Comparison of ENCODE assay signal across 21 cellular contexts in the genomic region with DNA sequence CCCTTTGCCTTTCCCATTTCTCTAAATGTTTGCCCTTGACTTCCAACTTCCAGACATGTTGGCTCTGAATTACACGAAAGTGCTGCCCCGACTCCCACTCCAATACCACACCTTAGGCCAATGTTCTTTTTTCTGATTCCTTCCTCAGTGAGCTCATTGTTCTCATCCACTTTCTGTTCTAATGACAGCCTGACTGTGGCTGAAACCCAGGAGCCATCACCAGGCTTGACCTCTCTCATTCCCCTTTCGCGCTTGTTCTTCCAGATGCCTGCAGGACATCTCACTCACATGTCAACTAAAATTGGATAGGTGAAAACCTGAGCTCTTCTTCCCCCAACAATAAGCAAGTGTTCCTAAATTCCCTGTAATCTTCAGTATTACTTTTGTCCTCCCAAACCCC. TPM values are rescaled to one million over a fixed set of nuclear protein-coding genes. Genes with fewer than 3 reads are reported as not detected.
DNase-seq lines count a peak whose midpoint lies in the region; ATAC-seq and TF ChIP-seq lines count a peak whose summit lies in the region.
"Had no signal": no experiment of that assay in that cellular context is flagged by ENCODE, and none has a peak within 500 bp of the region (broad histone marks: within the 10 kb centered on the region; RNA-seq: fewer than 3 reads in every experiment).

No MANE protein-coding gene starts in this region.

- WGBS in stomach, 5 donors, result 83 to 97% (median 92%) methylated on average over 4 of the region's 4 CpGs

- peaks cover 34% of the 10 kb centered on the region for H3K4me1 Mint-ChIP-seq in GM23338

- TF ChIP-seq CTCF in Loucy (conservative IDR thresholded peaks at IDR 0.05; ENCODE audit: low read length) (no peak), stomach (IDR thresholded peaks at IDR 0.05) (no peak), GM23338 (conservative IDR thresholded peaks at IDR 0.05; ENCODE audit: low read depth in 2 of 2) (no peak)

- no peaks in the 10 kb centered on the region for H3K27me3 Mint-ChIP-seq in GM23338 (ENCODE audit: insufficient read depth, low read depth, poor library complexity)
- H3K27me3 Mint-ChIP-seq: B cell; CD4-positive, alpha-beta T cell had no signal

- H3K27ac ChIP-seq in caudate nucleus (ENCODE audit: low read depth, low read length) (peak overlapping the region; percentile 52), layer of hippocampus (ENCODE audit: low read depth, low read length) (peak overlapping the region; percentile 54), stomach (peak overlapping the region in 1 of 5 donors; percentile 14), GM23338 (ENCODE audit: low read depth) (no peak overlapping the region)

- no peak overlapping the region for H3K4me2 ChIP-seq in Loucy (ENCODE audit: low read depth, low read length, poor library complexity, severe bottlenecking)
- no peak overlapping the region for H3K4me2 ChIP-seq in GM23338

- H3K9me3 Mint-ChIP-seq in GM23338, result no peaks in the 10 kb centered on the region
- H3K9me3 Mint-ChIP-seq: CD4-positive, alpha-beta T cell; HFFc6 had no signal

- H3K9me3 ChIP-seq in Loucy (ENCODE audit: insufficient read depth, low read depth, low read length), result no peaks in the 10 kb centered on the region
- H3K9me3 ChIP-seq in stomach, result no peaks in the 10 kb centered on the region

- no peaks in the 10 kb centered on the region for H3K36me3 ChIP-seq in Loucy (ENCODE audit: insufficient read depth, low read length)
- no peaks in the 10 kb centered on the region for H3K36me3 ChIP-seq in stomach
- no peaks in the 10 kb centered on the region for H3K36me3 ChIP-seq in GM23338 (ENCODE audit: insufficient read depth)

- intact Hi-C loops in stomach (cut with DNase I; ENCODE audit: low total_unique reads), result no loop called here

- no peak overlapping the region for H3K9ac ChIP-seq in Loucy (ENCODE audit: low read depth, low read length, poor library complexity, severe bottlenecking)

- no peaks in the 10 kb centered on the region for H3K27me3 ChIP-seq in Loucy (ENCODE audit: insufficient read depth, low read length, poor library complexity, severe bottlenecking)
- H3K27me3 ChIP-seq in layer of hippocampus (ENCODE audit: control insufficient read depth, insufficient read depth, low read length), result no peaks in the 10 kb centered on the region
- H3K27me3 ChIP-seq in stomach, result no peaks in the 10 kb centered on the region
- no peaks in the 10 kb centered on the region for H3K27me3 ChIP-seq in GM23338 (ENCODE audit: insufficient read depth)

- H3F3A ChIP-seq in Loucy (ENCODE audit: low read depth) (no peaks in the 10 kb centered on the region), GM23338 (replicated peaks; ENCODE audit: low read depth) (no peaks in the 10 kb centered on the region)

- H3K36me3 Mint-ChIP-seq in GM23338 (ENCODE audit: low read depth), result no peaks in the 10 kb centered on the region

- DNase-seq in ELF-1 (ENCODE audit: low read depth, low spot score), result peak; percentile 47
- DNase-seq in caudate nucleus (lab: John Stamatoyannopoulos, UW), result no peak
- DNase-seq in activated effector memory CD4-positive, alpha-beta T cell treated with anti-CD3 and anti-CD28 coated beads, Interleukin-2, amount 50 U/mL, for 16 hours, result no peak
- no peak for DNase-seq in stomach
- no peak for DNase-seq in SHP77 treated with DMSO at 0.1 percent for 48 hours (lab: John Stamatoyannopoulos, UW)
- DNase-seq in GM23338 (ENCODE audit: low spot score), result no peak
- DNase-seq: CD4-positive, alpha-beta T cell; DMS79 treated with DMSO at 0.1 percent for 48 hours; GDM1; GOT3; HFFc6; KG1; MM.1S; NCI-H1930; NCI-H2171; NCI-H774; SHP77 had no signal

- no peak overlapping the region; the same call in 1 of the 2 replicates for H3K27ac Mint-ChIP-seq in GM23338
- H3K27ac Mint-ChIP-seq: B cell; CD4-positive, alpha-beta T cell; HFFc6 had no signal

- H2AFZ ChIP-seq in Loucy (ENCODE audit: low read length) (peak overlapping the region; percentile 24; the same call in 1 of the 2 replicates), GM23338 (no peak overlapping the region)

- H3K4me1 ChIP-seq in Loucy (ENCODE audit: insufficient read depth, low read length, poor library complexity, severe bottlenecking), result peaks cover 6% of the 10 kb centered on the region
- peaks cover 5 to 49% (median 17%) of the 10 kb centered on the region in 4 donors for H3K4me1 ChIP-seq in stomach
- peaks cover 31% of the 10 kb centered on the region for H3K4me1 ChIP-seq in GM23338 (ENCODE audit: insufficient read depth)

- H4K20me1 ChIP-seq in Loucy (ENCODE audit: insufficient read depth, low read length, poor library complexity, severe bottlenecking) (no peaks in the 10 kb centered on the region), GM23338 (replicated peaks; ENCODE audit: insufficient read depth) (no peaks in the 10 kb centered on the region)

- no peak; the same call in 2 of the 3 replicates for ATAC-seq in GM23338
- ATAC-seq: Panc1 had no signal

- TF ChIP-seq EP300 in stomach (IDR thresholded peaks at IDR 0.05), result no peak

- TF ChIP-seq POLR2A in stomach (IDR thresholded peaks at IDR 0.05), result no peak

- H3K4me3 ChIP-seq in Loucy (ENCODE audit: low read length, poor library complexity, severe bottlenecking), result no peak overlapping the region
- H3K4me3 ChIP-seq in stomach, result no peak overlapping the region
- H3K4me3 ChIP-seq in GM23338, result no peak overlapping the region

- no peak overlapping the region for H3K4me3 Mint-ChIP-seq in GM23338
- H3K4me3 Mint-ChIP-seq: B cell; CD4-positive, alpha-beta T cell; HFFc6 had no signal

- no peaks in the 10 kb centered on the region for H3K79me2 ChIP-seq in Loucy (ENCODE audit: insufficient read depth, low read length)
- H3K79me2 ChIP-seq in GM23338 (replicated peaks; ENCODE audit: insufficient read depth), result peaks cover 89% of the 10 kb centered on the region

- H3K9me2 ChIP-seq in Loucy (replicated peaks; ENCODE audit: low read depth, low read length) (no peaks in the 10 kb centered on the region), GM23338 (ENCODE audit: insufficient read depth) (no peaks in the 10 kb centered on the region)

TF ChIP-seq in GM23338, 12 proteins besides CTCF, POLR2A, EP300 and RAD21 (continues in another document):
- TF ChIP-seq, protein P1, sequence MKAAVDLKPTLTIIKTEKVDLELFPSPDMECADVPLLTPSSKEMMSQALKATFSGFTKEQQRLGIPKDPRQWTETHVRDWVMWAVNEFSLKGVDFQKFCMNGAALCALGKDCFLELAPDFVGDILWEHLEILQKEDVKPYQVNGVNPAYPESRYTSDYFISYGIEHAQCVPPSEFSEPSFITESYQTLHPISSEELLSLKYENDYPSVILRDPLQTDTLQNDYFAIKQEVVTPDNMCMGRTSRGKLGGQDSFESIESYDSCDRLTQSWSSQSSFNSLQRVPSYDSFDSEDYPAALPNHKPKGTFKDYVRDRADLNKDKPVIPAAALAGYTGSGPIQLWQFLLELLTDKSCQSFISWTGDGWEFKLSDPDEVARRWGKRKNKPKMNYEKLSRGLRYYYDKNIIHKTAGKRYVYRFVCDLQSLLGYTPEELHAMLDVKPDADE (IDR thresholded peaks at IDR 0.05), result no peak
- TF ChIP-seq, protein P2, sequence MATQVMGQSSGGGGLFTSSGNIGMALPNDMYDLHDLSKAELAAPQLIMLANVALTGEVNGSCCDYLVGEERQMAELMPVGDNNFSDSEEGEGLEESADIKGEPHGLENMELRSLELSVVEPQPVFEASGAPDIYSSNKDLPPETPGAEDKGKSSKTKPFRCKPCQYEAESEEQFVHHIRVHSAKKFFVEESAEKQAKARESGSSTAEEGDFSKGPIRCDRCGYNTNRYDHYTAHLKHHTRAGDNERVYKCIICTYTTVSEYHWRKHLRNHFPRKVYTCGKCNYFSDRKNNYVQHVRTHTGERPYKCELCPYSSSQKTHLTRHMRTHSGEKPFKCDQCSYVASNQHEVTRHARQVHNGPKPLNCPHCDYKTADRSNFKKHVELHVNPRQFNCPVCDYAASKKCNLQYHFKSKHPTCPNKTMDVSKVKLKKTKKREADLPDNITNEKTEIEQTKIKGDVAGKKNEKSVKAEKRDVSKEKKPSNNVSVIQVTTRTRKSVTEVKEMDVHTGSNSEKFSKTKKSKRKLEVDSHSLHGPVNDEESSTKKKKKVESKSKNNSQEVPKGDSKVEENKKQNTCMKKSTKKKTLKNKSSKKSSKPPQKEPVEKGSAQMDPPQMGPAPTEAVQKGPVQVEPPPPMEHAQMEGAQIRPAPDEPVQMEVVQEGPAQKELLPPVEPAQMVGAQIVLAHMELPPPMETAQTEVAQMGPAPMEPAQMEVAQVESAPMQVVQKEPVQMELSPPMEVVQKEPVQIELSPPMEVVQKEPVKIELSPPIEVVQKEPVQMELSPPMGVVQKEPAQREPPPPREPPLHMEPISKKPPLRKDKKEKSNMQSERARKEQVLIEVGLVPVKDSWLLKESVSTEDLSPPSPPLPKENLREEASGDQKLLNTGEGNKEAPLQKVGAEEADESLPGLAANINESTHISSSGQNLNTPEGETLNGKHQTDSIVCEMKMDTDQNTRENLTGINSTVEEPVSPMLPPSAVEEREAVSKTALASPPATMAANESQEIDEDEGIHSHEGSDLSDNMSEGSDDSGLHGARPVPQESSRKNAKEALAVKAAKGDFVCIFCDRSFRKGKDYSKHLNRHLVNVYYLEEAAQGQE (IDR thresholded peaks at IDR 0.05; ENCODE audit: unreplicated experiment), result no peak
- TF ChIP-seq POLR2AphosphoS5 (IDR thresholded peaks at IDR 0.05; ENCODE audit: low read depth) (no peak), ZNF114 (CRISPR knock-in tag; IDR thresholded peaks at IDR 0.05) (no peak)

RNA-seq across cellular contexts. Expression of a gene that starts 40.4 kb away (rescaled TPM):
- 100 to 1,000 TPM in 4 of 5 donors, 10 to 100 TPM in 1; 73.2 to 644 (median 172) TPM for total RNA-seq in stomach
- polyA plus RNA-seq in stomach, result 10 to 100 TPM in 2 of 3 donors, 1 to 10 TPM in 1; 7.0 to 12.1 (median 10.2) TPM
- 46.1 and 56.4 TPM in 2 replicates for total RNA-seq in GM23338 (2014; rRNA removed; shearing (Covaris generic))
- 20.7 and 26.9 TPM in 2 replicates for polyA plus RNA-seq in GM23338 (2016; fragmentation: Nextera tagmentation; extraction: Ambion mirVana)
